ENCODE assay signal across 36 cellular contexts in the genomic region with DNA sequence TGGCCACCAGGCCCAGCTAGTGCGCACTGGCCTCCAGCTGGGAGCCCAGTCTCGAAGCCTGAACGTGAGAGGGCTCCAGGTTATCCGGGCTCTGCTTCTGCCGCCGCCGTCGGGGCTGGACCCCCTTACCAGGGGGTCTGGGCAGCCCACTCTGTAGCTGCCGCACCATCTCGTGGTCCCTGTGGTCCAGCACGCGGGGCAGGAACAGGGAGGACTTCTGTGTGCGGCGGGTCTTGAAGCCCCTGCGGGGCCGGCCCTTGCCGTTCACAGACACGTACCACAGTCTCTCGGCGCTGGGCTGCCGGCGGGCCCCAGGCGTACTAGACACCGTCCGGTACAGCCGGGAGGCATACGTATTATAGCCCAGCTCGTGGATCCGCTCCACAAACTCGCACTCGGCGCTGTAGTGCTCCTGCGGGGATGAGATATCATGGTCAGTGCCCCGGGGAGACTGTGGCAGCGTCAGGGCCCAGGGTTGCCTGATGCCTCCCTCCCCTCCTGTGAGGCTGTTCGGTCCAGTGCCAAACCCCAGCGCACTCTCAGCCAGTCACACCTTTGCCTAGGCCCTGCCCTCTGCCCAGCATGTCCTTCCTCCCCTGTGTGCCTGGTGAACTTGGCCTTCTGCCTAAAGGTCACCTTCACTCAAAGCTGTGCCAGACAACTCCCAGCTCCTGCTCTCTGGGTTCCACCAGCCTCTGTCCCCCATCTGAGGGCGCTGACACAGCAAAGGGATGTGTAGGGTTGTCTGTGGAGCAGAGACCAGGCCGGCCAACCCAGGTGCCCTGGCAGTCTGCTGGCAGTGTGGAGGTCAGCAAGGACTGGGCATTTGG. TPM values are rescaled to one million over a fixed set of nuclear protein-coding genes. Genes with fewer than 3 reads are reported as not detected.
"Had no signal": no experiment of that assay in that cellular context is flagged by ENCODE, and none has a peak within 500 bp of the region (broad histone marks: within the 10 kb centered on the region; RNA-seq: fewer than 3 reads in every experiment).

No MANE protein-coding gene starts in this region.

- FAIRE-seq: bronchial epithelial cell had no signal

- H3K4me1 ChIP-seq: adrenal gland, SJCRH30 had no signal

- H3K4me3 ChIP-seq: adrenal gland, SJCRH30, SK-N-MC had no signal

- H3K36me3 Mint-ChIP-seq: activated CD8-positive, alpha-beta memory T cell treated with anti-CD3 and anti-CD28 coated beads, Interleukin-2, amount 10 ng/mL, durations not matched to agents 7 days and 5 days; activated naive CD8-positive, alpha-beta T cell treated with anti-CD3 and anti-CD28 coated beads, Interleukin-2, amount 10 ng/mL, durations not matched to agents 7 days and 5 days; brain had no signal

- H3K9me3 Mint-ChIP-seq: activated CD4-positive, alpha-beta memory T cell treated with anti-CD3 and anti-CD28 coated beads, Interleukin-2, amount 10 ng/mL, durations not matched to agents 7 days and 5 days; activated naive CD8-positive, alpha-beta T cell treated with anti-CD3 and anti-CD28 coated beads, Interleukin-2, amount 10 ng/mL, durations not matched to agents 7 days and 5 days; activated T-cell treated with anti-CD3 and anti-CD28 coated beads, Interleukin-2, amount 50 U/mL, for 72 hours; activated T-helper 17 cell treated with anti-CD3 and anti-CD28 coated beads, Interleukin-2, amount 50 U/mL, for 72 hours had no signal

- H3K27me3 ChIP-seq: SJCRH30 had no signal

- H3K4me3 Mint-ChIP-seq: activated CD4-positive, alpha-beta memory T cell treated with anti-CD3 and anti-CD28 coated beads, Interleukin-2, amount 10 ng/mL, durations not matched to agents 7 days and 5 days; activated CD8-positive, alpha-beta memory T cell treated with anti-CD3 and anti-CD28 coated beads, Interleukin-2, amount 10 ng/mL, durations not matched to agents 7 days and 5 days; activated naive CD8-positive, alpha-beta T cell treated with anti-CD3 and anti-CD28 coated beads, Interleukin-2, amount 10 ng/mL, durations not matched to agents 7 days and 5 days; activated T-cell treated with anti-CD3 and anti-CD28 coated beads, Interleukin-2, amount 50 U/mL, for 72 hours; activated T-helper 17 cell treated with anti-CD3 and anti-CD28 coated beads, Interleukin-2, amount 50 U/mL, for 72 hours had no signal

- H3K27ac Mint-ChIP-seq: activated CD4-positive, alpha-beta memory T cell treated with anti-CD3 and anti-CD28 coated beads, Interleukin-2, amount 10 ng/mL, durations not matched to agents 7 days and 5 days; activated CD8-positive, alpha-beta memory T cell treated with anti-CD3 and anti-CD28 coated beads, Interleukin-2, amount 10 ng/mL, durations not matched to agents 7 days and 5 days; activated naive CD8-positive, alpha-beta T cell treated with anti-CD3 and anti-CD28 coated beads, Interleukin-2, amount 10 ng/mL, durations not matched to agents 7 days and 5 days; activated T-cell treated with anti-CD3 and anti-CD28 coated beads, Interleukin-2, amount 50 U/mL, for 72 hours; activated T-helper 17 cell treated with anti-CD3 and anti-CD28 coated beads, Interleukin-2, amount 50 U/mL, for 72 hours had no signal

- H3K4me1 Mint-ChIP-seq: activated CD4-positive, alpha-beta memory T cell treated with anti-CD3 and anti-CD28 coated beads, Interleukin-2, amount 10 ng/mL, durations not matched to agents 7 days and 5 days; activated CD8-positive, alpha-beta memory T cell treated with anti-CD3 and anti-CD28 coated beads, Interleukin-2, amount 10 ng/mL, durations not matched to agents 7 days and 5 days; activated naive CD8-positive, alpha-beta T cell treated with anti-CD3 and anti-CD28 coated beads, Interleukin-2, amount 10 ng/mL, durations not matched to agents 7 days and 5 days; activated T-helper 17 cell treated with anti-CD3 and anti-CD28 coated beads, Interleukin-2, amount 50 U/mL, for 72 hours had no signal

- H3K27ac ChIP-seq: adrenal gland, KMS-11, SJCRH30, SK-N-MC, WERI-Rb-1 had no signal

- H3K4me2 ChIP-seq: KMS-11 had no signal

- DNase-seq: activated CD4-positive, alpha-beta memory T cell treated with anti-CD3 and anti-CD28 coated beads, Interleukin-2, amount 10 ng/mL, durations not matched to agents 7 days and 5 days; activated CD4-positive, alpha-beta T cell treated with anti-CD3 and anti-CD28 coated beads for 1 hour; activated CD4-positive, alpha-beta T cell treated with anti-CD3 and anti-CD28 coated beads for 48 hours; activated CD4-positive, CD25-positive, alpha-beta regulatory T cell; activated CD8-positive, alpha-beta memory T cell treated with anti-CD3 and anti-CD28 coated beads for 24 hours; activated CD8-positive, alpha-beta memory T cell treated with anti-CD3 and anti-CD28 coated beads, Interleukin-2, amount 10 ng/mL, durations not matched to agents 7 days and 5 days; activated CD8-positive, alpha-beta memory T cell treated with anti-CD3 and anti-CD28 coated beads, Interleukin-2, amount 50 U/mL, for 48 hours; activated effector memory CD4-positive, alpha-beta T cell treated with anti-CD3 and anti-CD28 coated beads, Interleukin-2, amount 50 U/mL, for 16 hours; activated naive CD4-positive, alpha-beta T cell; activated naive CD4-positive, alpha-beta T cell treated with anti-CD3 and anti-CD28 coated beads, Interleukin-2, amount 50 U/mL, for 16 hours; activated naive CD8-positive, alpha-beta T cell treated with anti-CD3 and anti-CD28 coated beads, Interleukin-2, amount 10 ng/mL, durations not matched to agents 7 days and 5 days; activated T-cell treated with anti-CD3 and anti-CD28 coated beads, Interleukin-2, amount 50 U/mL, for 72 hours; adrenal gland; central memory CD4-positive, alpha-beta T cell; MM.1S; MV-4-11; NCI-H1092; NCI-H1436 treated with DMSO at 0.1 percent for 48 hours; NCI-H1694 treated with DMSO at 0.1 percent for 48 hours; NCI-H2029; NCI-H345; NCI-H524 treated with DMSO at 0.1 percent for 48 hours; SJCRH30; T1000; WERI-Rb-1 had no signal

- ATAC-seq: activated CD8-positive, alpha-beta memory T cell treated with anti-CD3 and anti-CD28 coated beads, Interleukin-2, amount 10 ng/mL, durations not matched to agents 7 days and 5 days; activated T-cell treated with anti-CD3 and anti-CD28 coated beads, Interleukin-2, amount 50 U/mL, for 72 hours; activated T-helper 17 cell treated with anti-CD3 and anti-CD28 coated beads, Interleukin-2, amount 50 U/mL, for 72 hours had no signal

- H3K36me3 ChIP-seq: adrenal gland, SJCRH30, WERI-Rb-1 had no signal

- H3K9ac ChIP-seq: KMS-11 had no signal

- H3K9me3 ChIP-seq: adrenal gland, SJCRH30 had no signal

RNA-seq across cellular contexts. Expression of a gene that starts 8.7 kb away (rescaled TPM):
- total RNA-seq: activated CD4-positive, alpha-beta memory T cell treated with anti-CD3 and anti-CD28 coated beads, Interleukin-2, amount 10 ng/mL, durations not matched to agents 7 days and 5 days; activated CD8-positive, alpha-beta memory T cell treated with anti-CD3 and anti-CD28 coated beads, Interleukin-2, amount 10 ng/mL, durations not matched to agents 7 days and 5 days; activated naive CD8-positive, alpha-beta T cell treated with anti-CD3 and anti-CD28 coated beads, Interleukin-2, amount 10 ng/mL, durations not matched to agents 7 days and 5 days; activated T-cell treated with anti-CD3 and anti-CD28 coated beads, Interleukin-2, amount 50 U/mL, for 72 hours; activated T-helper 17 cell treated with anti-CD3 and anti-CD28 coated beads, Interleukin-2, amount 50 U/mL, for 72 hours; adrenal gland; bronchial epithelial cell; LHCN-M2; NCI-H460; RPMI7951; SJCRH30; T-helper 1 cell treated with Interleukin-12 subunit alpha and Interleukin-12 subunit beta and Interleukin-4 antibody, amounts not matched to agents 30 ng/mL and 1 ng/mL, for 36 hours; T-helper 2 cell treated with Interferon-gamma antibody and Interleukin-4, amounts not matched to agents 100 ng/mL and 5 ng/mL, for 36 hours had no signal
- polyA plus RNA-seq: adrenal gland had no signal

RNA-seq across cellular contexts. Expression of a gene that starts 35.4 kb away (rescaled TPM):
- total RNA-seq: activated CD4-positive, alpha-beta memory T cell treated with anti-CD3 and anti-CD28 coated beads, Interleukin-2, amount 10 ng/mL, durations not matched to agents 7 days and 5 days; activated CD8-positive, alpha-beta memory T cell treated with anti-CD3 and anti-CD28 coated beads, Interleukin-2, amount 10 ng/mL, durations not matched to agents 7 days and 5 days; activated naive CD8-positive, alpha-beta T cell treated with anti-CD3 and anti-CD28 coated beads, Interleukin-2, amount 10 ng/mL, durations not matched to agents 7 days and 5 days; activated T-cell treated with anti-CD3 and anti-CD28 coated beads, Interleukin-2, amount 50 U/mL, for 72 hours; activated T-helper 17 cell treated with anti-CD3 and anti-CD28 coated beads, Interleukin-2, amount 50 U/mL, for 72 hours; adrenal gland; bronchial epithelial cell; cerebellum; LHCN-M2; NCI-H460; RPMI7951; SJCRH30; T-helper 1 cell treated with Interleukin-12 subunit alpha and Interleukin-12 subunit beta and Interleukin-4 antibody, amounts not matched to agents 30 ng/mL and 1 ng/mL, for 36 hours; T-helper 2 cell treated with Interferon-gamma antibody and Interleukin-4, amounts not matched to agents 100 ng/mL and 5 ng/mL, for 36 hours had no signal
- polyA plus RNA-seq: adrenal gland had no signal
